Comparison of ENCODE assay signal across 31 cellular contexts in the genomic region with DNA sequence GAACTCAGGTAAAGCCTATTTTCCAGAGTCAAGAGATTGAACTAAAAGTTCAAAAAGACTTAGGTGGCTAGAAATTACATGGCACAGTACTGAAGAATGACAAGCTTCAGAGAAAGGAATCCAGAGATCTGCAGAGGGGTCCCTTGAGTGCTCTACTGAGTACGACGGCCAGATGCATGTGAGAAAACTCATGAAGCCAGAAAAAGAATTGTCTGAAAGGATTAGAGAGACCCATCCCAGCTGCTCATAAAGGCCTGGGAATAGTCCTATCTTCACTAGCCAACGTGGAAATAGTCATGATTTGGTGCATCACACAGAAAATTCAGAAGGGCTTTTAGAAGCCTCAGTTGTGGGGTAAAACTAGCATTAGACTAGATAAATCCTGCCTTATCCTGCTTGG.
"Had no signal": no experiment of that assay in that cellular context is flagged by ENCODE, and none has a peak within 500 bp of the region (broad histone marks: within the 10 kb centered on the region; RNA-seq: fewer than 3 reads in every experiment).

No MANE protein-coding gene starts in this region.

- ATAC-seq: activated CD8-positive, alpha-beta T cell treated with anti-CD3 and anti-CD28 coated beads for 36 hours; activated naive CD4-positive, alpha-beta T cell treated with anti-CD3 and anti-CD28 coated beads, Interleukin-2, amount 50 U/mL, for 72 hours; activated T-cell treated with anti-CD3 and anti-CD28 coated beads, Interleukin-2, amount 50 U/mL, for 4 hours; activated T-cell treated with anti-CD3 and anti-CD28 coated beads, Interleukin-2, amount 50 U/mL, for 72 hours; activated T-helper 17 cell treated with anti-CD3 and anti-CD28 coated beads, Interleukin-2, amount 50 U/mL, for 72 hours; body of pancreas had no signal

- DNase-seq: activated B cell treated with CpG ODN at 0.5 μM for 24 hours; activated CD4-positive, alpha-beta memory T cell treated with anti-CD3 and anti-CD28 coated beads for 36 hours; activated CD4-positive, alpha-beta T cell treated with anti-CD3 and anti-CD28 coated beads for 4 hours; activated CD4-positive, alpha-beta T cell treated with anti-CD3 and anti-CD28 coated beads, Interleukin-2, amount 10 ng/mL, durations not matched to agents 24 days and 14 days; activated CD4-positive, alpha-beta T cell treated with anti-CD3 and anti-CD28 coated beads, Interleukin-2, amount 50 U/mL, for 1 hour; activated CD4-positive, alpha-beta T cell treated with anti-CD3 and anti-CD28 coated beads, Interleukin-2, amount 50 U/mL, for 4 hours; activated CD4-positive, CD25-positive, alpha-beta regulatory T cell treated with anti-CD3 and anti-CD28 coated beads, Interleukin-2, amount 50 U/mL, for 72 hours; activated CD8-positive, alpha-beta memory T cell treated with anti-CD3 and anti-CD28 coated beads, Interleukin-2, amount 50 U/mL, for 4 hours; activated CD8-positive, alpha-beta T cell treated with anti-CD3 and anti-CD28 coated beads for 36 hours; activated effector memory CD4-positive, alpha-beta T cell treated with anti-CD3 and anti-CD28 coated beads, Interleukin-2, amount 50 U/mL, for 16 hours; activated gamma-delta T cell treated with Interleukin-2 at 50 U/mL for 16 hours; activated naive CD4-positive, alpha-beta T cell; activated naive CD4-positive, alpha-beta T cell treated with anti-CD3 and anti-CD28 coated beads for 36 hours; activated naive CD4-positive, alpha-beta T cell treated with anti-CD3 and anti-CD28 coated beads, Interleukin-2, amount 50 U/mL, for 16 hours; activated naive CD8-positive, alpha-beta T cell treated with anti-CD3 and anti-CD28 coated beads for 36 hours; activated T-cell treated with anti-CD3 and anti-CD28 coated beads for 4 hours; activated T-cell treated with anti-CD3 and anti-CD28 coated beads, Interleukin-2, amount 50 U/mL, for 1 hour; activated T-cell treated with anti-CD3 and anti-CD28 coated beads, Interleukin-2, amount 50 U/mL, for 4 hours; activated T-cell treated with anti-CD3 and anti-CD28 coated beads, Interleukin-2, amount 50 U/mL, for 72 hours; adrenal gland; amniotic stem cell; aorta; body of pancreas; brain microvascular endothelial cell; caudate nucleus; cerebellar nuclear complex; T-helper 1 cell; T-helper 2 cell; T-helper 9 cell had no signal
